9 cellular contexts compared by ENCODE assay signal in genomic region chr17:45261577-45262515, GRCh38. TPM values are rescaled to one million over a fixed set of nuclear protein-coding genes. Genes with fewer than 3 reads are reported as not detected.
DNase-seq lines count a peak whose midpoint lies in the region; ATAC-seq and TF ChIP-seq lines count a peak whose summit lies in the region.
"Had no signal": no experiment of that assay in that cellular context is flagged by ENCODE, and none has a peak within 500 bp of the region (broad histone marks: within the 10 kb centered on the region; RNA-seq: fewer than 3 reads in every experiment).

TSS of gene SPATA32 (minus strand) at chr17:45262094. CDS start at chr17:45262016, 78 bp downstream.

- no peaks in the 10 kb centered on the region for H3K9me3 Mint-ChIP-seq in activated naive CD4-positive, alpha-beta T cell treated with anti-CD3 and anti-CD28 coated beads, Interleukin-2, amount 50 U/mL, for 24 hours
- H3K9me3 Mint-ChIP-seq in Caco-2 (ENCODE audit: unreplicated experiment) = no peaks in the 10 kb centered on the region

- H3K27ac ChIP-seq in vagina = peak within 1 kb of the TSS; percentile 66

- POLR2A ChIA-PET in Caco-2 (lab: Charles Lee) = no interaction called here

- intact Hi-C loops in left ventricle myocardium superior (cut with micrococcal nuclease) (no loop called here), vagina (cut with DNase I) (no loop called here), Caco-2 (cut with micrococcal nuclease; ENCODE audit: unreplicated experiment) (no loop called here)

- H3K4me1 Mint-ChIP-seq in activated naive CD4-positive, alpha-beta T cell treated with anti-CD3 and anti-CD28 coated beads, Interleukin-2, amount 50 U/mL, for 24 hours = peaks cover 43% of the 10 kb centered on the region
- H3K4me1 Mint-ChIP-seq in Caco-2 (ENCODE audit: low read depth, unreplicated experiment) = no peaks in the 10 kb centered on the region

- peak within 1 kb of the TSS; percentile 78 for H3K27ac Mint-ChIP-seq in activated naive CD4-positive, alpha-beta T cell treated with anti-CD3 and anti-CD28 coated beads, Interleukin-2, amount 50 U/mL, for 24 hours
- no peak within 1 kb of the TSS for H3K27ac Mint-ChIP-seq in Caco-2 (ENCODE audit: unreplicated experiment)

- CTCF ChIA-PET in Caco-2 (lab: Charles Lee) = interaction anchor here (0.6 kb wide), 2 partner anchors 65 to 164 kb away, joined by 3 to 4 read pairs; no protein-coding TSS in a partner anchor

- H3K4me1 ChIP-seq in vagina (peaks cover 28% of the 10 kb centered on the region), Caco-2 (peaks cover 3% of the 10 kb centered on the region; the same call in 1 of the 2 replicates)

- ATAC-seq in left ventricle myocardium superior = peak; percentile 44

- H3K27me3 Mint-ChIP-seq in activated naive CD4-positive, alpha-beta T cell treated with anti-CD3 and anti-CD28 coated beads, Interleukin-2, amount 50 U/mL, for 24 hours = no peaks in the 10 kb centered on the region
- no peaks in the 10 kb centered on the region for H3K27me3 Mint-ChIP-seq in Caco-2 (ENCODE audit: insufficient read depth, unreplicated experiment)

- peaks cover 0 to 20% of the 10 kb centered on the region in 2 donors for H3K36me3 ChIP-seq in vagina
- no peaks in the 10 kb centered on the region; the same call in 1 of the 2 replicates for H3K36me3 ChIP-seq in Caco-2 (ENCODE audit: control insufficient read depth, insufficient read depth, low read length)

- H3K4me3 ChIP-seq in GM12875 (ENCODE audit: low read depth, low read length) (peak within 1 kb of the TSS; percentile 53), retinal pigment epithelial cell (ENCODE audit: low read length) (peak within 1 kb of the TSS; percentile 55), vagina (peak within 1 kb of the TSS; percentile 68), Caco-2 (ENCODE audit: low read depth, low read length) (no peak within 1 kb of the TSS)

- no peaks in the 10 kb centered on the region for H3K9me3 ChIP-seq in vagina
- H3K9me3 ChIP-seq in Caco-2 = no peaks in the 10 kb centered on the region

- H3K27me3 ChIP-seq in vagina (no peaks in the 10 kb centered on the region), Caco-2 (replicated peaks; ENCODE audit: control insufficient read depth, insufficient read depth, low read length) (no peaks in the 10 kb centered on the region)

- H3K36me3 Mint-ChIP-seq in activated naive CD4-positive, alpha-beta T cell treated with anti-CD3 and anti-CD28 coated beads, Interleukin-2, amount 50 U/mL, for 24 hours = peaks cover 1% of the 10 kb centered on the region
- peaks cover 11% of the 10 kb centered on the region for H3K36me3 Mint-ChIP-seq in Caco-2 (ENCODE audit: insufficient read depth, unreplicated experiment)

- no TSS peak for BruUV-seq in Caco-2 (replicated peaks; lab: Mats Ljungman, UMichigan)

- peak within 1 kb of the TSS; percentile 68 for H3K4me3 Mint-ChIP-seq in activated naive CD4-positive, alpha-beta T cell treated with anti-CD3 and anti-CD28 coated beads, Interleukin-2, amount 50 U/mL, for 24 hours
- no peak within 1 kb of the TSS for H3K4me3 Mint-ChIP-seq in Caco-2 (ENCODE audit: unreplicated experiment)

- TF ChIP-seq CTCF in GM12875 (IDR thresholded peaks at IDR 0.05; ENCODE audit: borderline replicate concordance, insufficient read depth, low read depth, low read length) = no peak
- no peak for TF ChIP-seq CTCF in retinal pigment epithelial cell (conservative IDR thresholded peaks at IDR 0.05; ENCODE audit: low read depth, low read length)
- TF ChIP-seq CTCF in vagina (IDR thresholded peaks at IDR 0.05) = no peak
- no peak for TF ChIP-seq CTCF in Caco-2 (IDR thresholded peaks at IDR 0.05; ENCODE audit: insufficient read depth in 1 of 2, low read depth in 1 of 2, low read length in 1 of 2, severe bottlenecking in 1 of 2, unreplicated experiment in 1 of 2)

- TF ChIP-seq POLR2A in vagina (IDR thresholded peaks at IDR 0.05) = no peak

- peak; percentile 6 for DNase-seq in OCI-M1 (lab: John Stamatoyannopoulos, UW)
- DNase-seq in left ventricle myocardium superior = peak; percentile 83
- DNase-seq in retinal pigment epithelial cell (ENCODE audit: low read depth) = no peak
- no peak for DNase-seq in vagina (ENCODE audit: extremely low spot score in 2 of 2)
- no peak for DNase-seq in foreskin melanocyte
- no peak for DNase-seq in Caco-2

RNA-seq across cellular contexts. Expression of gene SPATA32, which starts in this region (rescaled TPM):
- total RNA-seq in left ventricle myocardium superior (not detected), vagina (not detected), Caco-2 (2022) (not detected in 2 replicates)
- total RNA-seq: M059J had no signal

Comparison
In these comparisons a context has a peak if more than half of its experiments do, and no peak if none do; other contexts are left out.
1. Peak in DNase-seq and ATAC-seq in left ventricle myocardium superior; RNA of the gene not detected or under 1 TPM.